Comparison of ENCODE assay signal across 8 cellular contexts in the genomic region with DNA sequence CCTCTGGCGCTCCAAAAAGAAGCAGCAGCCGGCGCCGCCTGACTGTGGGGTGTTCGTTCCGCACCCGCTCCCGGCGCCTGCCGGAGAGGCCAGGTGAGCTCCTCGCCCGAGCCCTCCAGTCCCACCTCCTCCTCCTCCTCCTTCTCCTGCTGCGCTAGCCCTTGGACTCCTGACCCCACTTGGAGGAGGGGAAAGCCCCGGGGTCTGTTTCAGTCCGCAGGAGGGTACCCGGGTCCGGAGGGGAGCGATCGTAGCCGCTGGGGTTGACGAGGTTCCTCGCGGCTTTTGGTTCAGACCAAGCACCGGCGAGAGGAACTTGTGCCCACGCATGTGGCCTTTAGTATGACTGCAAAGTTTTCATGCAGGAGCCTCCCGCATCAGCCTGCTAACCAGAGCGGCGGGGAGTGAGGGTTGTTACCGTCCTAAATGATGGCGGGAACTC. TPM values are rescaled to one million over a fixed set of nuclear protein-coding genes. Genes with fewer than 3 reads are reported as not detected.
DNase-seq lines count a peak whose midpoint lies in the region; ATAC-seq and TF ChIP-seq lines count a peak whose summit lies in the region.

No MANE protein-coding gene starts in this region.

- H3K9ac ChIP-seq in ES-I3 (ENCODE audit: low read depth, low read length): peak overlapping the region; percentile 81
- peak overlapping the region; percentile 84 for H3K9ac ChIP-seq in mammary epithelial cell (ENCODE audit: insufficient read depth, low read length)

- in situ Hi-C loops in mammary epithelial cell (cut with MboI; ENCODE audit: low sequenced_read_pairs in 2 of 2): loop anchor here (10.0 kb wide), 1 partner anchor 204 kb away; no protein-coding TSS in a partner anchor

- no peaks in the 10 kb centered on the region for H3K4me1 ChIP-seq in ES-I3 (ENCODE audit: insufficient read depth, low read length)
- peaks cover 14% of the 10 kb centered on the region for H3K4me1 ChIP-seq in RWPE2 (ENCODE audit: insufficient read depth, poor library complexity, severe bottlenecking)
- H3K4me1 ChIP-seq in mammary epithelial cell (ENCODE audit: insufficient read depth, low read length): peaks cover 14% of the 10 kb centered on the region
- H3K4me1 ChIP-seq in lung (ENCODE audit: control insufficient read depth in 2 of 2, insufficient read depth in 2 of 2, low read length in 2 of 2): peaks cover 0 to 10% of the 10 kb centered on the region in 2 donors
- peaks cover 16% of the 10 kb centered on the region for H3K4me1 ChIP-seq in suprapubic skin

- H3K4me3 ChIP-seq in RWPE2 (ENCODE audit: severe bottlenecking): peak overlapping the region; percentile 84
- H3K4me3 ChIP-seq in mammary epithelial cell (replicated peaks in 1 of 3; ENCODE audit: insufficient read depth in 1 of 3, low read depth in 2 of 3, low read length in 3 of 3): peak overlapping the region; percentile 82 to 94 (median 92)
- peak overlapping the region; percentile 36 for H3K4me3 ChIP-seq in lung
- H3K4me3 ChIP-seq in suprapubic skin: peak overlapping the region; percentile 63

- H4K20me1 ChIP-seq in mammary epithelial cell (ENCODE audit: insufficient read depth, low read length): no peaks in the 10 kb centered on the region

- WGBS in mammary epithelial cell (ENCODE audit: low coverage, missing lambda C conversion rate): 0% methylated on average over 10 of the region's 31 CpGs
- 1 to 4% methylated on average over 22 to 31 of the region's 31 CpGs for WGBS in lung, 2 donors
- 2% methylated on average over 29 of the region's 31 CpGs for WGBS in suprapubic skin

- intact Hi-C loops in mammary epithelial cell (cut with micrococcal nuclease): loop anchor here (1.0 to 5.0 kb wide), 8 partner anchors 9 to 616 kb away; no protein-coding TSS in a partner anchor

- no peak for TF ChIP-seq EP300 in suprapubic skin (IDR thresholded peaks at IDR 0.05)

- H3K27ac ChIP-seq in RWPE2 (ENCODE audit: poor library complexity, severe bottlenecking): peak overlapping the region; percentile 50
- peak overlapping the region; percentile 68 for H3K27ac ChIP-seq in mammary epithelial cell (ENCODE audit: insufficient read depth, low read depth, low read length)
- no peak overlapping the region for H3K27ac ChIP-seq in lung (ENCODE audit: low read depth in 1 of 2, low read length in 1 of 2)
- H3K27ac ChIP-seq in suprapubic skin: peak overlapping the region; percentile 47

- H3K79me2 ChIP-seq in mammary epithelial cell (ENCODE audit: insufficient read depth, low read length): peaks cover 48% of the 10 kb centered on the region

- dilution Hi-C loops in mammary epithelial cell (cut with HindIII; ENCODE audit: low sequenced_read_pairs): no loop called here

- H2AFZ ChIP-seq in mammary epithelial cell (ENCODE audit: low read depth, low read length): peak overlapping the region; percentile 85

- TF ChIP-seq CTCF in HFFc6 (IDR thresholded peaks at IDR 0.05) (no peak), RWPE2 (IDR thresholded peaks at IDR 0.05; ENCODE audit: poor library complexity, severe bottlenecking) (no peak), mammary epithelial cell (conservative IDR thresholded peaks at IDR 0.05 in 1 of 2, IDR thresholded peaks at IDR 0.05 in 1 of 2; ENCODE audit: extremely low read depth in 1 of 2, insufficient read depth in 1 of 2, low read depth in 1 of 2, low read length in 2 of 2) (no peak), lung (IDR thresholded peaks at IDR 0.05; ENCODE audit: control extremely low read depth, extremely low read depth) (no peak), suprapubic skin (IDR thresholded peaks at IDR 0.05) (no peak)

- peaks cover 30% of the 10 kb centered on the region for H3K27me3 Mint-ChIP-seq in HFFc6 (ENCODE audit: insufficient read depth)

- H3K36me3 ChIP-seq in ES-I3 (ENCODE audit: insufficient read depth, low read length): no peaks in the 10 kb centered on the region
- no peaks in the 10 kb centered on the region for H3K36me3 ChIP-seq in RWPE2 (ENCODE audit: low read depth)
- H3K36me3 ChIP-seq in mammary epithelial cell (ENCODE audit: insufficient read depth, low read length): no peaks in the 10 kb centered on the region
- no peaks in the 10 kb centered on the region for H3K36me3 ChIP-seq in lung (ENCODE audit: control insufficient read depth in 2 of 2, insufficient read depth in 2 of 2, low read length in 2 of 2)
- H3K36me3 ChIP-seq in suprapubic skin: no peaks in the 10 kb centered on the region

- BruUV-seq in mammary epithelial cell (replicated peaks; lab: Mats Ljungman, UMichigan): no TSS peak

- CTCF ChIA-PET in mammary epithelial cell (lab: Charles Lee; ENCODE audit: low non-redundant PET): interaction anchor here (0.5 to 1.5 kb wide), 8 partner anchors 10 to 131 kb away, joined by 3 to 13 read pairs (median 4); no protein-coding TSS in a partner anchor

- peaks cover 12% of the 10 kb centered on the region for H3K4me1 Mint-ChIP-seq in HFFc6 (ENCODE audit: low read depth)

- TF ChIP-seq POLR2A in suprapubic skin (IDR thresholded peaks at IDR 0.05): no peak

- H3K4me2 ChIP-seq in mammary epithelial cell (ENCODE audit: insufficient read depth, low read depth, low read length): peak overlapping the region; percentile 88

- H3K9me3 Mint-ChIP-seq in HFFc6: no peaks in the 10 kb centered on the region

- H3K36me3 Mint-ChIP-seq in HFFc6 (ENCODE audit: low read depth): no peaks in the 10 kb centered on the region

- DNase-seq in HFFc6 (no peak), RWPE2 (ENCODE audit: low spot score) (peak; percentile 62), mammary epithelial cell (peak; percentile 65), lung (ENCODE audit: low spot score) (peak; percentile 31), suprapubic skin (ENCODE audit: low spot score in 2 of 2) (peak in 1 of 2 donors; percentile 64), NCI-H1694 (lab: John Stamatoyannopoulos, UW) (no peak)

- ATAC-seq in RWPE2 (ENCODE audit: low read depth): peak; percentile 61
- peak; percentile 48 for ATAC-seq in lung (ENCODE audit: insufficient read depth, low FRiP score)
- ATAC-seq in GM21390 (IDR thresholded peaks at IDR 0.05; ENCODE audit: unreplicated experiment): no peak

- peak overlapping the region; percentile 58; the same call in 1 of the 2 replicates for H3K4me3 Mint-ChIP-seq in HFFc6

- H3K27ac Mint-ChIP-seq in HFFc6: no peak overlapping the region

- H3K27me3 ChIP-seq in RWPE2 (ENCODE audit: insufficient read depth, poor library complexity, severe bottlenecking): no peaks in the 10 kb centered on the region
- H3K27me3 ChIP-seq in mammary epithelial cell (ENCODE audit: insufficient read depth, low read length): no peaks in the 10 kb centered on the region
- H3K27me3 ChIP-seq in lung (ENCODE audit: control insufficient read depth, insufficient read depth): no peaks in the 10 kb centered on the region
- peaks cover 25% of the 10 kb centered on the region for H3K27me3 ChIP-seq in suprapubic skin

- H3K9me3 ChIP-seq in ES-I3 (ENCODE audit: control insufficient read depth, insufficient read depth, low read length): no peaks in the 10 kb centered on the region
- H3K9me3 ChIP-seq in RWPE2 (ENCODE audit: severe bottlenecking): no peaks in the 10 kb centered on the region
- no peaks in the 10 kb centered on the region for H3K9me3 ChIP-seq in mammary epithelial cell (replicated peaks; ENCODE audit: insufficient read depth, low read length)
- H3K9me3 ChIP-seq in lung (ENCODE audit: control insufficient read depth in 2 of 2, insufficient read depth in 1 of 2, low read length in 1 of 2): no peaks in the 10 kb centered on the region
- H3K9me3 ChIP-seq in suprapubic skin: no peaks in the 10 kb centered on the region

RNA-seq across cellular contexts. Expression of a gene that starts 0.5 kb away (rescaled TPM):
- 10 to 100 TPM in 2 of 6 experiments, 1 to 10 TPM in 4; 8.2 to 10.9 (median 9.8) TPM for total RNA-seq in HFFc6 (2021; fragmentation: NEBNext Ultra II Directional; extraction: Animal tissue kit (Norgen Biotek cat#: 25700))
- total RNA-seq in mammary epithelial cell (10 to 100 TPM; 78.5 to 92.9 TPM), lung (10 to 100 TPM; 12.1 to 28.0 TPM), suprapubic skin (100 to 1,000 TPM in 2 of 4 donors, 10 to 100 TPM in 2; 91.8 to 124 (median 99.7) TPM)
- polyA plus RNA-seq in mammary epithelial cell (28.3 TPM), lung (10 to 100 TPM in 1 of 2 donors, 1 to 10 TPM in 1; 5.7 to 13.2 TPM)
- polyA minus RNA-seq in mammary epithelial cell: 102 TPM

RNA-seq across cellular contexts. Expression of a gene that starts 35.5 kb away (rescaled TPM):
- total RNA-seq in HFFc6 (2021; fragmentation: NEBNext Ultra II Directional; extraction: Animal tissue kit (Norgen Biotek cat#: 25700)): 10 to 100 TPM; 19.4 to 24.8 (median 21.5) TPM
- total RNA-seq in mammary epithelial cell: 10 to 100 TPM; 34.5 to 46.0 TPM
- polyA plus RNA-seq in mammary epithelial cell: 22.6 TPM
- 52.8 TPM for polyA minus RNA-seq in mammary epithelial cell
- 10 to 100 TPM; 26.3 to 54.2 TPM for total RNA-seq in lung
- 10 to 100 TPM; 15.0 to 18.3 TPM for polyA plus RNA-seq in lung
- total RNA-seq in suprapubic skin: 10 to 100 TPM; 18.1 to 25.7 (median 23.1) TPM

Comparison
In these comparisons a context has a peak if more than half of its experiments do, and no peak if none do; other contexts are left out.
1. DNase-seq: peak in RWPE2 (single experiment), mammary epithelial cell (single experiment) and lung (single experiment); none in HFFc6 (single experiment) and NCI-H1694 (single experiment).
2. H3K27ac ChIP-seq: peak in RWPE2 (single experiment), mammary epithelial cell (single experiment) and suprapubic skin (single experiment); none in lung (0 of 2).
3. H3K4me3 ChIP-seq: peak in every context shown above with its lines; median percentile 92 in mammary epithelial cell; 84 in RWPE2; 63 in suprapubic skin; 36 in lung.